ENCODE assay signal across 3 cellular contexts in the genomic region with DNA sequence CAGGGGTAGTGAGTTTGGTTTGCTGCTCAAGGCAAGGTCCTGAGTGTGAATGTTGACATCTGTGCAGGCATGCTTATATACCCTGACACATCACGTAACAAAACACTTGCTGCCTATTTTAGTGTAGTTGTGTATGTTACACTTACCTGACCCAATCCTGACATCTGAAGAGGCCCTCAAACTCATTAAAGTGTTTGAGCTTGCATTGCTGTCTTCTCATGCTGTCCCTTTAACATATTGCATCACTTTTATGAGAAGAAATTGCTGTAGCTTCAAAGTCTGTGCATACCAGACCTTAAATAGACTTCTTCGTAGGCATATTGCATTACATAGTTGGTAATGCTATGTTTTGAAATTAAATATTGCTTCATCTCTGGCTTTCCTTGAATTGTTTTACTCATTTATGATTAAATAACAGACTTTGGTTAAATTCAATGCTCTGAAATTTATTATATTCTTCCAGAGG.
A peak's percentile ranks its signal among the peaks of the same experiment; 100 is the strongest.
TF ChIP-seq lines count a peak whose summit lies in the region.

A gene (minus strand): TSS at position 51 of the 466 bp plus-strand sequence. CDS start 56 bp downstream, outside the sequence.

TF ChIP-seq in HepG2, 621 proteins besides CTCF, POLR2A, EP300 and RAD21:
- TF ChIP-seq, protein P1, sequence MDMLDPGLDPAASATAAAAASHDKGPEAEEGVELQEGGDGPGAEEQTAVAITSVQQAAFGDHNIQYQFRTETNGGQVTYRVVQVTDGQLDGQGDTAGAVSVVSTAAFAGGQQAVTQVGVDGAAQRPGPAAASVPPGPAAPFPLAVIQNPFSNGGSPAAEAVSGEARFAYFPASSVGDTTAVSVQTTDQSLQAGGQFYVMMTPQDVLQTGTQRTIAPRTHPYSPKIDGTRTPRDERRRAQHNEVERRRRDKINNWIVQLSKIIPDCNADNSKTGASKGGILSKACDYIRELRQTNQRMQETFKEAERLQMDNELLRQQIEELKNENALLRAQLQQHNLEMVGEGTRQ (IDR thresholded peaks at IDR 0.05; ENCODE audit: low read depth, low read length), result no peak
- TF ChIP-seq, protein P1 (CRISPR knock-in tag; IDR thresholded peaks at IDR 0.05; ENCODE audit: borderline replicate concordance), result no peak
- no peak for TF ChIP-seq ZNF160 (CRISPR knock-in tag; IDR thresholded peaks at IDR 0.05)
- TF ChIP-seq ZNF263 (CRISPR knock-in tag; IDR thresholded peaks at IDR 0.05), result no peak
- TF ChIP-seq CEBPB (IDR thresholded peaks at IDR 0.05; ENCODE audit: borderline replicate concordance, low read depth, low read length), result peak; percentile 22; the same call in 1 of the 2 replicates
- TF ChIP-seq, protein P2, sequence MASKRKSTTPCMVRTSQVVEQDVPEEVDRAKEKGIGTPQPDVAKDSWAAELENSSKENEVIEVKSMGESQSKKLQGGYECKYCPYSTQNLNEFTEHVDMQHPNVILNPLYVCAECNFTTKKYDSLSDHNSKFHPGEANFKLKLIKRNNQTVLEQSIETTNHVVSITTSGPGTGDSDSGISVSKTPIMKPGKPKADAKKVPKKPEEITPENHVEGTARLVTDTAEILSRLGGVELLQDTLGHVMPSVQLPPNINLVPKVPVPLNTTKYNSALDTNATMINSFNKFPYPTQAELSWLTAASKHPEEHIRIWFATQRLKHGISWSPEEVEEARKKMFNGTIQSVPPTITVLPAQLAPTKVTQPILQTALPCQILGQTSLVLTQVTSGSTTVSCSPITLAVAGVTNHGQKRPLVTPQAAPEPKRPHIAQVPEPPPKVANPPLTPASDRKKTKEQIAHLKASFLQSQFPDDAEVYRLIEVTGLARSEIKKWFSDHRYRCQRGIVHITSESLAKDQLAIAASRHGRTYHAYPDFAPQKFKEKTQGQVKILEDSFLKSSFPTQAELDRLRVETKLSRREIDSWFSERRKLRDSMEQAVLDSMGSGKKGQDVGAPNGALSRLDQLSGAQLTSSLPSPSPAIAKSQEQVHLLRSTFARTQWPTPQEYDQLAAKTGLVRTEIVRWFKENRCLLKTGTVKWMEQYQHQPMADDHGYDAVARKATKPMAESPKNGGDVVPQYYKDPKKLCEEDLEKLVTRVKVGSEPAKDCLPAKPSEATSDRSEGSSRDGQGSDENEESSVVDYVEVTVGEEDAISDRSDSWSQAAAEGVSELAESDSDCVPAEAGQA (IDR thresholded peaks at IDR 0.05; ENCODE audit: low read depth), result no peak
- TF ChIP-seq, protein P2 (CRISPR knock-in tag; IDR thresholded peaks at IDR 0.05; ENCODE audit: borderline replicate concordance), result no peak
- no peak for TF ChIP-seq KLF6 (CRISPR knock-in tag; IDR thresholded peaks at IDR 0.05)
- TF ChIP-seq RBM22 (optimal IDR thresholded peaks at IDR 0.05; ENCODE audit: low read length), result no peak
- TF ChIP-seq ZNF629 (CRISPR knock-in tag; conservative IDR thresholded peaks at IDR 0.05), result no peak

TF ChIP-seq in K562, 482 proteins besides CTCF, POLR2A, EP300 and RAD21:
- TF ChIP-seq CBFA2T2 (conservative IDR thresholded peaks at IDR 0.05), result no peak
- peak; percentile 50; the same call in 1 of the 2 replicates for TF ChIP-seq CEBPB (tag; IDR thresholded peaks at IDR 0.05)
- no peak for TF ChIP-seq CEBPG (CRISPR knock-in tag; IDR thresholded peaks at IDR 0.05)
- peak in 1 of 2 experiments; percentile 79; a peak in 3 of 4 replicates for TF ChIP-seq CEBPG (tag; conservative IDR thresholded peaks at IDR 0.05 in 1 of 2, IDR thresholded peaks at IDR 0.05 in 1 of 2)

TF ChIP-seq in H1, 55 proteins besides CTCF, POLR2A, EP300 and RAD21:
- no peak for TF ChIP-seq GTF2F1 (IDR thresholded peaks at IDR 0.05; ENCODE audit: borderline replicate concordance, low read depth, low read length)
- TF ChIP-seq CEBPB (IDR thresholded peaks at IDR 0.05; ENCODE audit: low read depth, low read length), result 0 out of 2 replicates have a peak, but pooled peaks have one; percentile 3
- TF ChIP-seq CHD2 (IDR thresholded peaks at IDR 0.05; ENCODE audit: low read length), result no peak
